Comparison of ENCODE assay signal across 11 cellular contexts in genomic region chr1:115041654-115042053, GRCh38. TPM values are rescaled to one million over a fixed set of nuclear protein-coding genes. Genes with fewer than 3 reads are reported as not detected.
DNase-seq lines count a peak whose midpoint lies in the region; ATAC-seq, FAIRE-seq and TF ChIP-seq lines count a peak whose summit lies in the region.
"Had no signal": no experiment of that assay in that cellular context is flagged by ENCODE, and none has a peak within 500 bp of the region (broad histone marks: within the 10 kb centered on the region; RNA-seq: fewer than 3 reads in every experiment).

No MANE protein-coding gene starts in this region.

- TF ChIP-seq CTCF in A549 (IDR thresholded peaks at IDR 0.05) (0 out of 3 replicates have a peak, but pooled peaks have one; percentile 13), GM13977 (IDR thresholded peaks at IDR 0.05; ENCODE audit: extremely low read depth, insufficient read depth, missing control alignments) (peak; percentile 5)

- H3K4me1 ChIP-seq in A549, result no peaks in the 10 kb centered on the region

- H3K4me3 ChIP-seq in A549, result no peak overlapping the region

- H3K27ac ChIP-seq in A549, result no peak overlapping the region

- CTCF ChIA-PET in A549 (lab: Yijun Ruan, JAX), result interaction anchor here (0.9 to 1.7 kb wide), 4 partner anchors 10 to 65 kb away, joined by 3 to 4 read pairs (median 3); partner anchors contain the start of gene TSHB

- in situ Hi-C loops in GM13977 (cut with MboI; ENCODE audit: low pct_unique_long_range_greater_than_20kb, low sequenced_read_pairs, unreplicated experiment), result no loop called here
- in situ Hi-C loops in SK-MEL-5 (cut with HindIII; ENCODE audit: low pct_unique_long_range_greater_than_20kb, low sequenced_read_pairs), result no loop called here

- H3K9me3 ChIP-seq in A549, result no peaks in the 10 kb centered on the region; the same call in 2 of the 3 replicates

- POLR2A ChIA-PET in A549 (lab: Yijun Ruan, JAX), result no interaction called here

- peak; percentile 13 to 42; a peak in 2 of 5 replicates for TF ChIP-seq RAD21 in A549 (conservative IDR thresholded peaks at IDR 0.05 in 1 of 2, IDR thresholded peaks at IDR 0.05 in 1 of 2)

- TF ChIP-seq EP300 in A549 (IDR thresholded peaks at IDR 0.05), result no peak

- ATAC-seq in A549 (peak in 1 of 2 experiments; percentile 55; a peak in 2 of 6 replicates), GM19467 (IDR thresholded peaks at IDR 0.05; ENCODE audit: unreplicated experiment) (no peak), GM18909 (IDR thresholded peaks at IDR 0.05; ENCODE audit: poor library complexity, unreplicated experiment) (no peak)

- DNase-seq in A549 (ENCODE audit: low read depth in 1 of 2, low spot score in 1 of 2) (peak in 1 of 2 experiments; percentile 21), GM13977 (ENCODE audit: low spot score) (no peak), SK-MEL-5 (ENCODE audit: low read depth, low spot score) (peak; percentile 58), glomerular endothelial cell (ENCODE audit: extremely low read depth, low read depth, low spot score) (peak; percentile 7), NCI-H2029 treated with DMSO at 0.1 percent for 48 hours (lab: John Stamatoyannopoulos, UW) (no peak), NCI-H2196 (lab: John Stamatoyannopoulos, UW; ENCODE audit: unreplicated experiment) (no peak)
- DNase-seq: activated effector memory CD4-positive, alpha-beta T cell treated with Interleukin-2 at 50 U/mL for 16 hours; stimulated activated CD4-positive, alpha-beta T cell treated with anti-CD3 and anti-CD28 coated beads, Interleukin-4, amount 100 ng/mL, for 1 hour had no signal

- no peak for FAIRE-seq in A549 (lab: Jason Lieb, UNC)

- H3K4me2 ChIP-seq in A549, result no peak overlapping the region

- no peak for TF ChIP-seq POLR2A in A549 (IDR thresholded peaks at IDR 0.05; ENCODE audit: low read length)

TF ChIP-seq in A549, 52 proteins besides CTCF, POLR2A, EP300 and RAD21:
- TF ChIP-seq ZSCAN20 (CRISPR knock-in tag; IDR thresholded peaks at IDR 0.05), result no peak
- no peak for TF ChIP-seq MAFK (IDR thresholded peaks at IDR 0.05; ENCODE audit: partially characterized antibody)
- TF ChIP-seq HMGXB4 (CRISPR knock-in tag; IDR thresholded peaks at IDR 0.05; ENCODE audit: borderline replicate concordance), result no peak
- no peak for TF ChIP-seq FOSB (CRISPR knock-in tag; IDR thresholded peaks at IDR 0.05)
- no peak for TF ChIP-seq TFCP2L1 (CRISPR knock-in tag; IDR thresholded peaks at IDR 0.05)
- no peak for TF ChIP-seq JUN (IDR thresholded peaks at IDR 0.05)
- no peak for TF ChIP-seq RNF2 (IDR thresholded peaks at IDR 0.05; ENCODE audit: borderline replicate concordance, low read depth)
- TF ChIP-seq KDM1A (IDR thresholded peaks at IDR 0.05; ENCODE audit: low read depth), result no peak
- TF ChIP-seq PHF8 (IDR thresholded peaks at IDR 0.05; ENCODE audit: borderline replicate concordance, low read depth), result no peak
- TF ChIP-seq CHD4 (IDR thresholded peaks at IDR 0.05; ENCODE audit: borderline replicate concordance), result no peak
- no peak for TF ChIP-seq POLR2AphosphoS2 (conservative IDR thresholded peaks at IDR 0.05; ENCODE audit: low read length)
- TF ChIP-seq ESRRA (IDR thresholded peaks at IDR 0.05; ENCODE audit: borderline replicate concordance, low read length), result no peak
- no peak for TF ChIP-seq ZC3H11A (IDR thresholded peaks at IDR 0.05)
- no peak for TF ChIP-seq FOXS1 (CRISPR knock-in tag; IDR thresholded peaks at IDR 0.05)
- TF ChIP-seq NPAS2 (CRISPR knock-in tag; IDR thresholded peaks at IDR 0.05; ENCODE audit: borderline replicate concordance), result no peak
- TF ChIP-seq FOSL2 (IDR thresholded peaks at IDR 0.05), result no peak
- no peak for TF ChIP-seq FOSL2 (CRISPR knock-in tag; IDR thresholded peaks at IDR 0.05)

RNA-seq across cellular contexts. Expression of gene TSHB, which starts 12.0 kb away (rescaled TPM):
- not detected in 2 replicates for polyA plus RNA-seq in A549 (2011; rRNA removed)
- not detected in 2 replicates for polyA plus RNA-seq in A549 (2012; cell fraction: cytosol; rRNA removed)
- not detected in 2 replicates for polyA plus RNA-seq in A549 (2012; cell fraction: nucleus; rRNA removed)
- not detected in 3 replicates for polyA plus RNA-seq in A549 (2017; fragmentation: RNase III; extraction: RNeasy Plus Mini Kit Qiagen cat#74134 plus additional on column Dnase treatment)
- not detected in 2 replicates for polyA minus RNA-seq in A549 (2011; rRNA and poly(A)+ RNA removed)
- not detected in 2 replicates for total RNA-seq in SK-MEL-5 (2014; rRNA removed; shearing (Covaris generic))
- not detected in 2 replicates for polyA plus RNA-seq in SK-MEL-5 (2015; cell fraction: cytosol; rRNA removed)
- polyA plus RNA-seq in SK-MEL-5 (2015; cell fraction: nucleus; rRNA removed), result not detected in 2 replicates
- total RNA-seq in glomerular endothelial cell, result not detected in 2 replicates
- total RNA-seq: urinary bladder had no signal
- polyA plus RNA-seq: urinary bladder had no signal

RNA-seq across cellular contexts. Expression of gene TSPAN2, which starts 47.6 kb away (rescaled TPM):
- polyA plus RNA-seq in A549 (2011; rRNA removed) (1.4 and 1.7 TPM in 2 replicates), A549 (2017; fragmentation: RNase III; extraction: RNeasy Plus Mini Kit Qiagen cat#74134 plus additional on column Dnase treatment) (2.1 to 3.2 TPM (median 2.7 TPM) in 3 replicates)
- polyA plus RNA-seq in A549 (2012; cell fraction: cytosol; rRNA removed), result 0.30 and 0.58 TPM in 2 replicates
- polyA plus RNA-seq in A549 (2012; cell fraction: nucleus; rRNA removed), result 0.16 and 0.24 TPM in 2 replicates
- 0.29 and 1.4 TPM in 2 replicates for polyA minus RNA-seq in A549 (2011; rRNA and poly(A)+ RNA removed)
- total RNA-seq in SK-MEL-5 (2014; rRNA removed; shearing (Covaris generic)), result not detected in 2 replicates
- polyA plus RNA-seq in SK-MEL-5 (2015; cell fraction: cytosol; rRNA removed), result not detected in 2 replicates
- polyA plus RNA-seq in SK-MEL-5 (2015; cell fraction: nucleus; rRNA removed), result not detected in 2 replicates
- 0.68 and 1.1 TPM in 2 replicates for total RNA-seq in glomerular endothelial cell

Comparison
In these comparisons a context has a peak if more than half of its experiments do, and no peak if none do; other contexts are left out.
1. DNase-seq: peak in SK-MEL-5 (single experiment) and glomerular endothelial cell (single experiment); none in GM13977 (single experiment), NCI-H2029 treated with DMSO at 0.1 percent for 48 hours (single experiment) and NCI-H2196 (single experiment).